Comparison of ENCODE assay signal across 20 cellular contexts in genomic region chr22:17581056-17581455, GRCh38. TPM values are rescaled to one million over a fixed set of nuclear protein-coding genes. Genes with fewer than 3 reads are reported as not detected.
DNase-seq lines count a peak whose midpoint lies in the region; ATAC-seq and TF ChIP-seq lines count a peak whose summit lies in the region.
"Had no signal": no experiment of that assay in that cellular context is flagged by ENCODE, and none has a peak within 500 bp of the region (broad histone marks: within the 10 kb centered on the region; RNA-seq: fewer than 3 reads in every experiment).

No MANE protein-coding gene starts in this region.

- H3K4me1 ChIP-seq in right cardiac atrium (ENCODE audit: control insufficient read depth, insufficient read depth, low read length), result peaks cover 2% of the 10 kb centered on the region
- H3K4me1 ChIP-seq in testis, result peaks cover 17% of the 10 kb centered on the region

- H3K4me1 Mint-ChIP-seq in activated T-cell treated with anti-CD3 and anti-CD28 coated beads, Interleukin-2, amount 50 U/mL, for 4 hours (ENCODE audit: low read depth), result no peaks in the 10 kb centered on the region

- 79% methylated on average over 21 of the region's 21 CpGs for WGBS in right cardiac atrium
- WGBS in testis, 2 donors, result 57 to 60% methylated on average over 12 to 20 of the region's 21 CpGs

- H3K36me3 Mint-ChIP-seq in activated T-cell treated with anti-CD3 and anti-CD28 coated beads, Interleukin-2, amount 50 U/mL, for 4 hours (ENCODE audit: insufficient read depth), result no peaks in the 10 kb centered on the region

- H3K9me3 ChIP-seq in right cardiac atrium (ENCODE audit: control insufficient read depth, low read length), result no peaks in the 10 kb centered on the region
- no peaks in the 10 kb centered on the region for H3K9me3 ChIP-seq in testis
- H3K9me3 ChIP-seq: SJCRH30 had no signal

- peak; percentile 2 to 4 for ATAC-seq in right cardiac atrium
- ATAC-seq in Right ventricle myocardium superior (ENCODE audit: poor library complexity), result no peak
- no peak for ATAC-seq in activated T-cell treated with anti-CD3 and anti-CD28 coated beads, Interleukin-2, amount 50 U/mL, for 4 hours

- H3K4me3 ChIP-seq in right cardiac atrium (ENCODE audit: low read length), result no peak overlapping the region
- peak overlapping the region; percentile 2 to 20 for H3K4me3 ChIP-seq in testis
- H3K4me3 ChIP-seq: SJCRH30 had no signal

- DNase-seq in right cardiac atrium, result no peak
- no peak for DNase-seq in Right ventricle myocardium superior
- peak in 1 of 61 donors; percentile 22 for DNase-seq in caudate nucleus (lab: John Stamatoyannopoulos, UW)
- DNase-seq in left kidney (ENCODE audit: low read depth, low spot score), result peak; percentile 58
- DNase-seq in testis, result no peak
- DNase-seq in iPS-NIHi7 (ENCODE audit: extremely low spot score), result no peak
- DNase-seq in activated T-cell treated with anti-CD3 and anti-CD28 coated beads, Interleukin-2, amount 50 U/mL, for 4 hours, result no peak
- no peak for DNase-seq in NCI-H1436 treated with DMSO at 0.1 percent for 48 hours (lab: John Stamatoyannopoulos, UW)
- DNase-seq: 8988T, DMS 273 treated with DMSO at 0.1 percent for 48 hours, GDM1, KG1, NCI-H1105 treated with DMSO at 0.1 percent for 48 hours, NCI-H1694 treated with DMSO at 0.1 percent for 48 hours, NCI-H2107, NCI-H510A, NCI-H748 treated with DMSO at 0.1 percent for 48 hours, RPMI8226, SJCRH30 had no signal

- H3K27me3 ChIP-seq in right cardiac atrium (ENCODE audit: control insufficient read depth, insufficient read depth) (no peaks in the 10 kb centered on the region), testis (no peaks in the 10 kb centered on the region)
- H3K27me3 ChIP-seq: SJCRH30 had no signal

- H3K9me3 Mint-ChIP-seq in activated T-cell treated with anti-CD3 and anti-CD28 coated beads, Interleukin-2, amount 50 U/mL, for 4 hours, result no peaks in the 10 kb centered on the region

- TF ChIP-seq CTCF in testis (IDR thresholded peaks at IDR 0.05), result no peak

- intact Hi-C loops in right cardiac atrium (cut with DNase I) (no loop called here), Right ventricle myocardium superior (cut with DNase I) (no loop called here), testis (cut with DNase I; ENCODE audit: low total_unique reads) (no loop called here)

- no peak for TF ChIP-seq POLR2A in testis (IDR thresholded peaks at IDR 0.05)

- H3K4me3 Mint-ChIP-seq in activated T-cell treated with anti-CD3 and anti-CD28 coated beads, Interleukin-2, amount 50 U/mL, for 4 hours, result no peak overlapping the region

- H3K27ac ChIP-seq in right cardiac atrium (ENCODE audit: low read length) (no peak overlapping the region), caudate nucleus (ENCODE audit: low read depth, low read length) (peak overlapping the region; percentile 62), testis (peak overlapping the region; percentile 18 to 32)
- H3K27ac ChIP-seq: SJCRH30 had no signal

- H3K27me3 Mint-ChIP-seq in activated T-cell treated with anti-CD3 and anti-CD28 coated beads, Interleukin-2, amount 50 U/mL, for 4 hours (ENCODE audit: low read depth), result peaks cover 4% of the 10 kb centered on the region

- no peaks in the 10 kb centered on the region for H3K36me3 ChIP-seq in testis (ENCODE audit: low read depth, missing control alignments)
- H3K36me3 ChIP-seq: SJCRH30 had no signal

RNA-seq across cellular contexts. Expression of gene SLC25A18, which starts 17.8 kb away (rescaled TPM):
- 1 to 10 TPM in 3 of 4 donors, under 1 TPM in 1; 0.96 to 2.6 (median 1.3) TPM for total RNA-seq in right cardiac atrium
- polyA plus RNA-seq in right cardiac atrium, result 2.0 TPM
- 2.5 TPM for total RNA-seq in Right ventricle myocardium superior
- total RNA-seq in testis, result 10 to 100 TPM; 11.9 to 14.9 TPM
- polyA plus RNA-seq in testis (ENCODE audit: insufficient read depth, low read depth, low replicate concordance), result 6.8 TPM
- total RNA-seq in activated T-cell treated with anti-CD3 and anti-CD28 coated beads, Interleukin-2, amount 50 U/mL, for 4 hours, result not detected
- polyA plus RNA-seq: AG04450 had no signal

RNA-seq across cellular contexts. Expression of gene ATP6V1E1, which starts 47.5 kb away (rescaled TPM):
- total RNA-seq in right cardiac atrium (100 to 1,000 TPM; 162 to 199 (median 182) TPM), Right ventricle myocardium superior (199 TPM), testis (100 to 1,000 TPM; 130 to 160 TPM)
- polyA plus RNA-seq in right cardiac atrium (207 TPM), testis (ENCODE audit: insufficient read depth, low read depth, low replicate concordance) (146 TPM)
- total RNA-seq in activated T-cell treated with anti-CD3 and anti-CD28 coated beads, Interleukin-2, amount 50 U/mL, for 4 hours, result 100 to 1,000 TPM in 2 of 3 donors, 10 to 100 TPM in 1; 96.9 to 116 (median 104) TPM

RNA-seq across cellular contexts. Expression of gene BCL2L13, which starts 57.5 kb away (rescaled TPM):
- total RNA-seq in right cardiac atrium (10 to 100 TPM; 51.6 to 62.9 (median 56.7) TPM), Right ventricle myocardium superior (98.4 TPM), testis (10 to 100 TPM; 74.1 to 80.2 TPM)
- polyA plus RNA-seq in right cardiac atrium (40.0 TPM), testis (ENCODE audit: insufficient read depth, low read depth, low replicate concordance) (60.1 TPM)
- 10 to 100 TPM; 32.3 to 37.8 (median 35.7) TPM for total RNA-seq in activated T-cell treated with anti-CD3 and anti-CD28 coated beads, Interleukin-2, amount 50 U/mL, for 4 hours

Comparison
In these comparisons a context has a peak if more than half of its experiments do, and no peak if none do; other contexts are left out.
1. ATAC-seq: peak in right cardiac atrium (2 of 2); none in Right ventricle myocardium superior (single experiment) and activated T-cell treated with anti-CD3 and anti-CD28 coated beads, Interleukin-2, amount 50 U/mL, for 4 hours (0 of 2).